ENCODE assay signal across 9 cellular contexts in genomic region chr5:163915481-163915961, GRCh38.
DNase-seq lines count a peak whose midpoint lies in the region; ATAC-seq and TF ChIP-seq lines count a peak whose summit lies in the region.
"Had no signal": no experiment of that assay in that cellular context is flagged by ENCODE, and none has a peak within 500 bp of the region (broad histone marks: within the 10 kb centered on the region; RNA-seq: fewer than 3 reads in every experiment).

No MANE protein-coding gene starts in this region.

- no peak overlapping the region for H3K4me3 ChIP-seq in fibroblast of mammary gland (ENCODE audit: control insufficient read depth, low read depth, low read length)
- H3K4me3 ChIP-seq in transverse colon, result no peak overlapping the region

- no peaks in the 10 kb centered on the region for H3K9me3 ChIP-seq in transverse colon

- intact Hi-C loops in transverse colon (cut with DNase I; ENCODE audit: low total_unique reads), result no loop called here

- ATAC-seq in activated CD4-positive, CD25-positive, alpha-beta regulatory T cell treated with anti-CD3 and anti-CD28 coated beads, Interleukin-2, amount 50 U/mL, for 24 hours, result peak; percentile 17 to 24
- ATAC-seq in HG02884 (IDR thresholded peaks at IDR 0.05; ENCODE audit: unreplicated experiment), result peak; percentile 67

- TF ChIP-seq CTCF in fibroblast of mammary gland (conservative IDR thresholded peaks at IDR 0.05; ENCODE audit: control insufficient read depth, insufficient read depth, low read depth, low read length), result no peak
- no peak for TF ChIP-seq CTCF in transverse colon (IDR thresholded peaks at IDR 0.05)

- H3K27ac ChIP-seq in transverse colon, result peak overlapping the region; percentile 63 to 74 (median 66)
- H3K27ac ChIP-seq: parathyroid adenoma had no signal

- DNase-seq in activated CD4-positive, CD25-positive, alpha-beta regulatory T cell treated with anti-CD3 and anti-CD28 coated beads, Interleukin-2, amount 50 U/mL, for 72 hours, result no peak
- DNase-seq in NCI-H526 (lab: John Stamatoyannopoulos, UW), result peak; percentile 87
- peak; percentile 14 for DNase-seq in fibroblast of mammary gland (ENCODE audit: low read depth)
- peak; percentile 52 for DNase-seq in transverse colon
- DNase-seq in effector CD8-positive, alpha-beta T cell (lab: John Stamatoyannopoulos, UW), result no peak
- DNase-seq in nucleus accumbens (lab: John Stamatoyannopoulos, UW), result no peak

- no peak for TF ChIP-seq EP300 in transverse colon (IDR thresholded peaks at IDR 0.05; ENCODE audit: low read depth)

- H3K27me3 ChIP-seq in transverse colon, result no peaks in the 10 kb centered on the region

- 35% methylated on average over 8 of the region's 9 CpGs; no CpG with 5 or more reads in 1 of the 2 donors for WGBS in transverse colon (ENCODE audit: low coverage in 1 of 2), 2 donors

- H3K4me1 ChIP-seq in transverse colon, result peaks cover 0 to 24% (median 9%) of the 10 kb centered on the region in 4 donors
- H3K4me1 ChIP-seq: parathyroid adenoma had no signal

- TF ChIP-seq POLR2A in transverse colon (IDR thresholded peaks at IDR 0.05), result no peak

- no peaks in the 10 kb centered on the region for H3K36me3 ChIP-seq in transverse colon

- in situ Hi-C loops in transverse colon (cut with MboI; ENCODE audit: low pct_ligation_motif_present in 1 of 4, low pct_unique_long_range_greater_than_20kb in 1 of 4, low sequenced_read_pairs in 3 of 4), result no loop called here

Comparison
In these comparisons a context has a peak if more than half of its experiments do, and no peak if none do; other contexts are left out.
1. DNase-seq: peak in NCI-H526 (2 of 2), fibroblast of mammary gland (single experiment) and transverse colon (single experiment); none in activated CD4-positive, CD25-positive, alpha-beta regulatory T cell treated with anti-CD3 and anti-CD28 coated beads, Interleukin-2, amount 50 U/mL, for 72 hours (single experiment), effector CD8-positive, alpha-beta T cell (single experiment) and nucleus accumbens (0 of 56).